In the genomic region with DNA sequence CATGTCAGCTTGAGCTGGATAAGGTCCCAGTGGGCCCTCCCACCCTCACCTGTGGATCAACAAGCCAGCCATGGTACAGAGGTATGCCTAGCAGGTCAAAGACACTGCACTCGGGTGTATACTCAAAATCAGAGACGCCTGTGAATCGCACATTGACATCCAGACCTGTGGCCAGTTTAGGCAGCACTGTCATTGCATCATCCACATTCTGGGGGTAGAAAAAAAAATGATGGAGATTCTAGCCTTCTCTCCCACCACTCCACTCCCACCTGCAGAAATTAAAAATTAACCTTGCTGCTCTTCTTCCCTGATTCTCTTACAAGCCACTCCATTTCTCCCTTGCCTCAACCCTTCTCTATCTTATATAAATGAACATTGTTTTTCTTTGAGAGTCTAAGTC, we compare ENCODE assay signal across 20 cellular contexts. TPM values are rescaled to one million over a fixed set of nuclear protein-coding genes. Genes with fewer than 3 reads are reported as not detected.
DNase-seq lines count a peak whose midpoint lies in the region; ATAC-seq, FAIRE-seq and TF ChIP-seq lines count a peak whose summit lies in the region.
"Had no signal": no experiment of that assay in that cellular context is flagged by ENCODE, and none has a peak within 500 bp of the region (broad histone marks: within the 10 kb centered on the region; RNA-seq: fewer than 3 reads in every experiment).

No MANE protein-coding gene starts in this region.

- peaks cover 42% of the 10 kb centered on the region for H3K36me3 Mint-ChIP-seq in activated CD4-positive, alpha-beta T cell treated with anti-CD3 and anti-CD28 coated beads, Interleukin-2, amount 10 ng/mL, durations not matched to agents 7 days and 5 days (ENCODE audit: low read depth)
- H3K36me3 Mint-ChIP-seq in activated CD4-positive, alpha-beta T cell treated with anti-CD3 and anti-CD28 coated beads, Interleukin-2, amount 10 ng/mL, durations not matched to agents 24 days and 14 days (ENCODE audit: low read depth) = peaks cover 31% of the 10 kb centered on the region
- H3K36me3 Mint-ChIP-seq in stimulated activated naive CD8-positive, alpha-beta T cell treated with anti-CD3 and anti-CD28 coated beads, Interleukin-15, Interleukin-2, amounts not matched to agents 100 ng/mL and 50 ng/mL, for 24 hours (ENCODE audit: low read depth) = peaks cover 13% of the 10 kb centered on the region

- 56% methylated on average over 3 of the region's 3 CpGs for WGBS in K562 (ENCODE audit: insufficient coverage, low coverage, missing lambda C conversion rate)
- 97 to 98% methylated on average over 3 of the region's 3 CpGs for WGBS in thyroid gland, 2 donors

- no peak for ATAC-seq in stimulated activated naive CD8-positive, alpha-beta T cell treated with anti-CD3 and anti-CD28 coated beads, Interleukin-15, amount 100 ng/mL, for 72 hours
- ATAC-seq in K562 (peak; percentile 22), GM21526 (IDR thresholded peaks at IDR 0.05; ENCODE audit: low FRiP score, unreplicated experiment) (no peak)
- ATAC-seq: GM12878 had no signal

- TF ChIP-seq CTCF in K562 (IDR thresholded peaks at IDR 0.05 in 2 of 3, conservative IDR thresholded peaks at IDR 0.05 in 1 of 3; ENCODE audit: insufficient read depth in 2 of 3, low read depth in 1 of 3, low read length in 3 of 3) (no peak), thyroid gland (IDR thresholded peaks at IDR 0.05) (no peak)

- peaks cover 3% of the 10 kb centered on the region; the same call in 1 of the 3 replicates for H3K79me2 ChIP-seq in K562 (ENCODE audit: control insufficient read depth, insufficient read depth, low read length)

- H3K9me3 ChIP-seq in K562 (replicated peaks; ENCODE audit: control insufficient read depth, insufficient read depth, low read depth, low read length) (no peaks in the 10 kb centered on the region), thyroid gland (no peaks in the 10 kb centered on the region)

- CTCF ChIA-PET in activated CD4-positive, alpha-beta T cell treated with anti-CD3 and anti-CD28 coated beads, Interleukin-2, amount 10 ng/mL, durations not matched to agents 7 days and 5 days (lab: Charles Lee) = interaction anchor here (2.1 kb wide), 1 partner anchor 19 kb away, joined by 15 read pairs; the partner anchor contains the start of gene ANXA9
- CTCF ChIA-PET in K562 (lab: Yijun Ruan, JAX; ENCODE audit: low intra/inter-chr PET ratio) = no interaction called here

- H3K27ac ChIP-seq in K562 (ENCODE audit: extremely low read depth, low read depth, low read length) = peak overlapping the region; percentile 7; the same call in 1 of the 3 replicates
- peak overlapping the region in 2 of 3 donors; percentile 5 to 43 for H3K27ac ChIP-seq in thyroid gland

- POLR2A ChIA-PET in activated CD4-positive, alpha-beta T cell treated with anti-CD3 and anti-CD28 coated beads, Interleukin-2, amount 10 ng/mL, durations not matched to agents 7 days and 5 days (lab: Charles Lee) = no interaction called here
- POLR2A ChIA-PET in K562 (lab: Yijun Ruan, JAX) = interaction anchor here (0.8 to 1.5 kb wide), 2 partner anchors 15 to 19 kb away, joined by 3 to 5 read pairs; partner anchors contain the start of gene ANXA9

- H3K4me3 Mint-ChIP-seq in activated CD4-positive, alpha-beta T cell treated with anti-CD3 and anti-CD28 coated beads, Interleukin-2, amount 10 ng/mL, durations not matched to agents 7 days and 5 days = no peak overlapping the region
- H3K4me3 Mint-ChIP-seq in activated CD4-positive, alpha-beta T cell treated with anti-CD3 and anti-CD28 coated beads, Interleukin-2, amount 10 ng/mL, durations not matched to agents 24 days and 14 days = no peak overlapping the region
- no peak overlapping the region for H3K4me3 Mint-ChIP-seq in stimulated activated naive CD8-positive, alpha-beta T cell treated with anti-CD3 and anti-CD28 coated beads, Interleukin-15, Interleukin-2, amounts not matched to agents 100 ng/mL and 50 ng/mL, for 24 hours
- no peak overlapping the region for H3K4me3 Mint-ChIP-seq in stimulated activated naive CD8-positive, alpha-beta T cell treated with anti-CD3 and anti-CD28 coated beads, Interleukin-15, amount 100 ng/mL, for 72 hours

- H3K36me3 ChIP-seq in K562 (ENCODE audit: control insufficient read depth, insufficient read depth, low read length) (peaks cover 10% of the 10 kb centered on the region; the same call in 2 of the 3 replicates), thyroid gland (peaks cover 29 to 40% of the 10 kb centered on the region in 2 donors)

- H3K27ac Mint-ChIP-seq in activated CD4-positive, alpha-beta T cell treated with anti-CD3 and anti-CD28 coated beads, Interleukin-2, amount 10 ng/mL, durations not matched to agents 7 days and 5 days = peak overlapping the region; percentile 25
- no peak overlapping the region for H3K27ac Mint-ChIP-seq in activated CD4-positive, alpha-beta T cell treated with anti-CD3 and anti-CD28 coated beads, Interleukin-2, amount 10 ng/mL, durations not matched to agents 24 days and 14 days
- H3K27ac Mint-ChIP-seq in stimulated activated naive CD8-positive, alpha-beta T cell treated with anti-CD3 and anti-CD28 coated beads, Interleukin-15, Interleukin-2, amounts not matched to agents 100 ng/mL and 50 ng/mL, for 24 hours = peak overlapping the region; percentile 2
- peak overlapping the region in 1 of 2 donors; percentile 75 for H3K27ac Mint-ChIP-seq in stimulated activated naive CD8-positive, alpha-beta T cell treated with anti-CD3 and anti-CD28 coated beads, Interleukin-15, amount 100 ng/mL, for 72 hours

- H2AFZ ChIP-seq in K562 (ENCODE audit: low read depth, low read length) = 0 out of 2 replicates have a peak overlapping the region, but pooled peaks have one; percentile 11

- intact Hi-C loops in activated CD4-positive, alpha-beta T cell treated with anti-CD3 and anti-CD28 coated beads, Interleukin-2, amount 10 ng/mL, durations not matched to agents 24 days and 14 days (cut with micrococcal nuclease) = loop anchor here (10.0 kb wide), 1 partner anchor 516 kb away; the partner anchor contains the start of gene TARS2
- intact Hi-C loops in K562 (cut with micrococcal nuclease) (no loop called here), thyroid gland (cut with DNase I) (no loop called here)

- in situ Hi-C loops in K562 (cut with MboI) = no loop called here

- H3K9ac ChIP-seq in K562 (ENCODE audit: insufficient read depth in 1 of 2, low read depth in 2 of 2, low read length in 2 of 2) = peak overlapping the region in 1 of 2 experiments; percentile 67; a peak in 1 of 4 replicates

- H3K27me3 ChIP-seq in K562 (ENCODE audit: control insufficient read depth in 2 of 2, insufficient read depth in 2 of 2, low read length in 2 of 2) (no peaks in the 10 kb centered on the region), thyroid gland (no peaks in the 10 kb centered on the region)

- no peaks in the 10 kb centered on the region for H3K27me3 Mint-ChIP-seq in activated CD4-positive, alpha-beta T cell treated with anti-CD3 and anti-CD28 coated beads, Interleukin-2, amount 10 ng/mL, durations not matched to agents 7 days and 5 days
- H3K27me3 Mint-ChIP-seq in activated CD4-positive, alpha-beta T cell treated with anti-CD3 and anti-CD28 coated beads, Interleukin-2, amount 10 ng/mL, durations not matched to agents 24 days and 14 days = no peaks in the 10 kb centered on the region
- no peaks in the 10 kb centered on the region for H3K27me3 Mint-ChIP-seq in stimulated activated naive CD8-positive, alpha-beta T cell treated with anti-CD3 and anti-CD28 coated beads, Interleukin-15, Interleukin-2, amounts not matched to agents 100 ng/mL and 50 ng/mL, for 24 hours
- H3K27me3 Mint-ChIP-seq in stimulated activated naive CD8-positive, alpha-beta T cell treated with anti-CD3 and anti-CD28 coated beads, Interleukin-15, amount 100 ng/mL, for 72 hours = no peaks in the 10 kb centered on the region

- no peak for DNase-seq in activated CD4-positive, alpha-beta T cell treated with anti-CD3 and anti-CD28 coated beads, Interleukin-2, amount 10 ng/mL, durations not matched to agents 7 days and 5 days
- DNase-seq in activated CD4-positive, alpha-beta T cell treated with anti-CD3 and anti-CD28 coated beads, Interleukin-2, amount 10 ng/mL, durations not matched to agents 24 days and 14 days = no peak
- no peak for DNase-seq in stimulated activated naive CD8-positive, alpha-beta T cell treated with anti-CD3 and anti-CD28 coated beads, Interleukin-15, amount 100 ng/mL, for 72 hours
- no peak for DNase-seq in K562 (ENCODE audit: extremely low read depth in 1 of 4, low spot score in 3 of 4)
- no peak for DNase-seq in thyroid gland
- DNase-seq in HuH-7 (ENCODE audit: low spot score) = no peak
- DNase-seq: GDM1, Kasumi-1, MM.1S, NCI-H1105, NCI-H1694, NCI-H2107, NCI-H226, RPMI8226, SIG-M5 had no signal

- TF ChIP-seq RAD21 in K562 (CRISPR knock-in tag; conservative IDR thresholded peaks at IDR 0.05 in 1 of 2, IDR thresholded peaks at IDR 0.05 in 1 of 2) = no peak

- FAIRE-seq in K562 (lab: Jason Lieb, UNC) = no peak
- FAIRE-seq: GM12878, GM18507, H54 had no signal

- no peak for TF ChIP-seq EP300 in K562 (IDR thresholded peaks at IDR 0.05; ENCODE audit: low read length)

- peaks cover 46 to 49% of the 10 kb centered on the region in 2 experiments for H3K4me1 ChIP-seq in K562 (replicated peaks in 1 of 2; ENCODE audit: control insufficient read depth in 2 of 2, insufficient read depth in 2 of 2, low read length in 2 of 2)
- peaks cover 31 to 46% of the 10 kb centered on the region in 2 donors for H3K4me1 ChIP-seq in thyroid gland

- no peaks in the 10 kb centered on the region for H4K20me1 ChIP-seq in K562 (replicated peaks; ENCODE audit: control insufficient read depth, insufficient read depth, low read length)

- no TSS peak for BruUV-seq in K562 (replicated peaks; lab: Mats Ljungman, UMichigan)

- H3K4me3 ChIP-seq in K562 = no peak overlapping the region
- H3K4me3 ChIP-seq in thyroid gland (replicated peaks in 1 of 3) = no peak overlapping the region
- H3K4me3 ChIP-seq: GM12878 had no signal

- H3K9me3 Mint-ChIP-seq in activated CD4-positive, alpha-beta T cell treated with anti-CD3 and anti-CD28 coated beads, Interleukin-2, amount 10 ng/mL, durations not matched to agents 7 days and 5 days = no peaks in the 10 kb centered on the region
- H3K9me3 Mint-ChIP-seq in activated CD4-positive, alpha-beta T cell treated with anti-CD3 and anti-CD28 coated beads, Interleukin-2, amount 10 ng/mL, durations not matched to agents 24 days and 14 days = no peaks in the 10 kb centered on the region
- H3K9me3 Mint-ChIP-seq in stimulated activated naive CD8-positive, alpha-beta T cell treated with anti-CD3 and anti-CD28 coated beads, Interleukin-15, Interleukin-2, amounts not matched to agents 100 ng/mL and 50 ng/mL, for 24 hours = no peaks in the 10 kb centered on the region
- H3K9me3 Mint-ChIP-seq in stimulated activated naive CD8-positive, alpha-beta T cell treated with anti-CD3 and anti-CD28 coated beads, Interleukin-15, amount 100 ng/mL, for 72 hours = no peaks in the 10 kb centered on the region

- TF ChIP-seq POLR2A in K562 (conservative IDR thresholded peaks at IDR 0.05) = no peak
- no peak for TF ChIP-seq POLR2A in thyroid gland (IDR thresholded peaks at IDR 0.05)

- peaks cover 59% of the 10 kb centered on the region for H3K4me1 Mint-ChIP-seq in activated CD4-positive, alpha-beta T cell treated with anti-CD3 and anti-CD28 coated beads, Interleukin-2, amount 10 ng/mL, durations not matched to agents 7 days and 5 days
- peaks cover 44% of the 10 kb centered on the region for H3K4me1 Mint-ChIP-seq in activated CD4-positive, alpha-beta T cell treated with anti-CD3 and anti-CD28 coated beads, Interleukin-2, amount 10 ng/mL, durations not matched to agents 24 days and 14 days
- H3K4me1 Mint-ChIP-seq in stimulated activated naive CD8-positive, alpha-beta T cell treated with anti-CD3 and anti-CD28 coated beads, Interleukin-15, Interleukin-2, amounts not matched to agents 100 ng/mL and 50 ng/mL, for 24 hours (ENCODE audit: low read depth) = peaks cover 57% of the 10 kb centered on the region
- peaks cover 69% of the 10 kb centered on the region for H3K4me1 Mint-ChIP-seq in stimulated activated naive CD8-positive, alpha-beta T cell treated with anti-CD3 and anti-CD28 coated beads, Interleukin-15, amount 100 ng/mL, for 72 hours

- H3K4me2 ChIP-seq in K562 (ENCODE audit: insufficient read depth, low read length) = no peak overlapping the region

- H3K9me1 ChIP-seq in K562 (ENCODE audit: control insufficient read depth, insufficient read depth, low read length) = no peaks in the 10 kb centered on the region

RNA-seq across cellular contexts. Expression of gene MINDY1, which starts 6.3 kb away (rescaled TPM):
- 10 to 100 TPM; 23.9 to 24.3 TPM for total RNA-seq in activated CD4-positive, alpha-beta T cell treated with anti-CD3 and anti-CD28 coated beads, Interleukin-2, amount 10 ng/mL, durations not matched to agents 7 days and 5 days
- total RNA-seq in activated CD4-positive, alpha-beta T cell treated with anti-CD3 and anti-CD28 coated beads, Interleukin-2, amount 10 ng/mL, durations not matched to agents 24 days and 14 days = 11.5 and 12.5 TPM in 2 replicates
- 16.9 and 36.3 TPM in 2 replicates for total RNA-seq in K562 (2011; cell fraction: chromatin; rRNA removed; ENCODE audit: low replicate concordance)
- total RNA-seq in K562 (2011; cell fraction: nucleolus; rRNA removed) = 15.0 and 17.3 TPM in 2 replicates
- 15.4 and 19.2 TPM in 2 replicates for total RNA-seq in K562 (2011; cell fraction: nucleoplasm; rRNA removed)
- total RNA-seq in K562 (2014; rRNA removed) (6.0 and 8.2 TPM in 2 replicates), K562 (2014; rRNA removed; fragmentation: Illumina TruSeq; extraction: Trizol) (5.6 TPM in 2 replicates), K562 (2015; rRNA removed; fragmentation: Illumina TruSeq; extraction: Trizol) (5.9 and 6.7 TPM in 2 replicates), K562 (2021) (8.6 and 9.8 TPM in 2 replicates), thyroid gland (100 to 1,000 TPM in 1 of 4 donors, 10 to 100 TPM in 3; 50.9 to 103 (median 90.4) TPM)
- polyA plus RNA-seq in K562 (2011; rRNA removed) (4.3 and 5.4 TPM in 2 replicates), K562 (2014; fragmentation: Illumina TruSeq; extraction: Trizol) (9.1 and 11.0 TPM in 2 replicates), K562 (2014; fragmentation: Nextera tagmentation; extraction: Ambion mirVana) (1 to 10 TPM in 1 of 2 experiments, under 1 TPM in 1; 0.49 to 1.4 TPM), K562 (2014; rRNA removed) (6.0 and 6.1 TPM in 2 replicates)
- polyA plus RNA-seq in K562 (2011; cell fraction: cytosol; rRNA removed) = 5.1 and 6.6 TPM in 2 replicates
- 12.9 and 19.3 TPM in 2 replicates for polyA plus RNA-seq in K562 (2011; cell fraction: nucleus; rRNA removed)
- polyA plus RNA-seq in K562 (2012) = 7.4 and 12.9 TPM in 2 replicates
- polyA minus RNA-seq in K562 (2011; rRNA and poly(A)+ RNA removed) = 5.2 and 7.1 TPM in 2 replicates
- 6.5 and 7.9 TPM in 2 replicates for polyA minus RNA-seq in K562 (2011; cell fraction: cytosol; rRNA and poly(A)+ RNA removed)
- 4.6 and 4.8 TPM in 2 replicates for polyA minus RNA-seq in K562 (2011; cell fraction: nucleus; rRNA and poly(A)+ RNA removed)

RNA-seq across cellular contexts. Expression of gene PRUNE1, which starts 7.8 kb away (rescaled TPM):
- total RNA-seq in activated CD4-positive, alpha-beta T cell treated with anti-CD3 and anti-CD28 coated beads, Interleukin-2, amount 10 ng/mL, durations not matched to agents 7 days and 5 days = 10 to 100 TPM; 18.8 to 19.1 TPM
- total RNA-seq in activated CD4-positive, alpha-beta T cell treated with anti-CD3 and anti-CD28 coated beads, Interleukin-2, amount 10 ng/mL, durations not matched to agents 24 days and 14 days = 13.3 and 15.2 TPM in 2 replicates
- total RNA-seq in K562 (2011; cell fraction: chromatin; rRNA removed; ENCODE audit: low replicate concordance) = 30.9 and 35.7 TPM in 2 replicates
- total RNA-seq in K562 (2011; cell fraction: nucleolus; rRNA removed) = 17.5 and 18.4 TPM in 2 replicates
- total RNA-seq in K562 (2011; cell fraction: nucleoplasm; rRNA removed) = 26.4 and 27.8 TPM in 2 replicates
- total RNA-seq in K562 (2014; rRNA removed) = 20.8 and 24.8 TPM in 2 replicates
- total RNA-seq in K562 (2014; rRNA removed; fragmentation: Illumina TruSeq; extraction: Trizol) = 23.1 and 25.4 TPM in 2 replicates
- 23.2 and 25.4 TPM in 2 replicates for total RNA-seq in K562 (2015; rRNA removed; fragmentation: Illumina TruSeq; extraction: Trizol)
- total RNA-seq in K562 (2021) = 26.2 and 26.6 TPM in 2 replicates
- polyA plus RNA-seq in K562 (2011; rRNA removed) = 48.3 and 49.9 TPM in 2 replicates
- polyA plus RNA-seq in K562 (2011; cell fraction: cytosol; rRNA removed) = 44.2 and 59.4 TPM in 2 replicates
- polyA plus RNA-seq in K562 (2011; cell fraction: nucleus; rRNA removed) = 25.7 and 33.3 TPM in 2 replicates
- polyA plus RNA-seq in K562 (2012) = 20.7 and 32.8 TPM in 2 replicates
- 33.7 and 43.4 TPM in 2 replicates for polyA plus RNA-seq in K562 (2014; fragmentation: Illumina TruSeq; extraction: Trizol)
- 10 to 100 TPM; 16.7 to 27.7 TPM for polyA plus RNA-seq in K562 (2014; fragmentation: Nextera tagmentation; extraction: Ambion mirVana)
- polyA plus RNA-seq in K562 (2014; rRNA removed) = 26.2 and 26.7 TPM in 2 replicates
- 46.5 and 49.2 TPM in 2 replicates for polyA minus RNA-seq in K562 (2011; rRNA and poly(A)+ RNA removed)
- 21.6 and 22.0 TPM in 2 replicates for polyA minus RNA-seq in K562 (2011; cell fraction: cytosol; rRNA and poly(A)+ RNA removed)
- 7.1 and 15.2 TPM in 2 replicates for polyA minus RNA-seq in K562 (2011; cell fraction: nucleus; rRNA and poly(A)+ RNA removed)
- total RNA-seq in thyroid gland = 10 to 100 TPM; 66.0 to 79.0 (median 76.3) TPM

RNA-seq across cellular contexts. Expression of gene ANXA9, which starts 18.3 kb away (rescaled TPM):
- under 1 TPM in 1 of 2 experiments, not detected in 1; 0.10 TPM for total RNA-seq in activated CD4-positive, alpha-beta T cell treated with anti-CD3 and anti-CD28 coated beads, Interleukin-2, amount 10 ng/mL, durations not matched to agents 7 days and 5 days
- 0.12 TPM in 1 of 2 replicates, not detected in the other for total RNA-seq in activated CD4-positive, alpha-beta T cell treated with anti-CD3 and anti-CD28 coated beads, Interleukin-2, amount 10 ng/mL, durations not matched to agents 24 days and 14 days
- total RNA-seq in K562 (2011; cell fraction: chromatin; rRNA removed; ENCODE audit: low replicate concordance) = 1.5 and 3.7 TPM in 2 replicates
- 1.6 and 1.7 TPM in 2 replicates for total RNA-seq in K562 (2011; cell fraction: nucleolus; rRNA removed)
- 1.1 and 1.2 TPM in 2 replicates for total RNA-seq in K562 (2011; cell fraction: nucleoplasm; rRNA removed)
- total RNA-seq in K562 (2014; rRNA removed) (0.36 and 0.49 TPM in 2 replicates), K562 (2014; rRNA removed; fragmentation: Illumina TruSeq; extraction: Trizol) (0.48 and 0.58 TPM in 2 replicates), K562 (2015; rRNA removed; fragmentation: Illumina TruSeq; extraction: Trizol) (0.87 and 1.1 TPM in 2 replicates), K562 (2021) (0.55 and 0.96 TPM in 2 replicates), thyroid gland (10 to 100 TPM in 2 of 4 donors, 1 to 10 TPM in 2; 5.8 to 14.9 (median 10.0) TPM)
- polyA plus RNA-seq in K562 (2011; rRNA removed) (0.88 and 1.6 TPM in 2 replicates), K562 (2014; fragmentation: Illumina TruSeq; extraction: Trizol) (0.79 and 1.1 TPM in 2 replicates), K562 (2014; fragmentation: Nextera tagmentation; extraction: Ambion mirVana) (under 1 TPM; 0.24 to 0.57 TPM), K562 (2014; rRNA removed) (0.56 and 1.2 TPM in 2 replicates)
- 1.3 and 3.2 TPM in 2 replicates for polyA plus RNA-seq in K562 (2011; cell fraction: cytosol; rRNA removed)
- polyA plus RNA-seq in K562 (2011; cell fraction: nucleus; rRNA removed) = 1.7 and 2.9 TPM in 2 replicates
- 2.6 and 3.4 TPM in 2 replicates for polyA plus RNA-seq in K562 (2012)
- polyA minus RNA-seq in K562 (2011; rRNA and poly(A)+ RNA removed) = 0.99 and 1.5 TPM in 2 replicates
- polyA minus RNA-seq in K562 (2011; cell fraction: cytosol; rRNA and poly(A)+ RNA removed) = 1.2 TPM in 1 of 2 replicates, not detected in the other
- polyA minus RNA-seq in K562 (2011; cell fraction: nucleus; rRNA and poly(A)+ RNA removed) = 1.2 and 1.3 TPM in 2 replicates
- total RNA-seq: GM12878 had no signal

RNA-seq across cellular contexts. Expression of gene CERS2, which starts 25.8 kb away (rescaled TPM):
- 100 to 1,000 TPM; 173 to 192 TPM for total RNA-seq in activated CD4-positive, alpha-beta T cell treated with anti-CD3 and anti-CD28 coated beads, Interleukin-2, amount 10 ng/mL, durations not matched to agents 7 days and 5 days
- total RNA-seq in activated CD4-positive, alpha-beta T cell treated with anti-CD3 and anti-CD28 coated beads, Interleukin-2, amount 10 ng/mL, durations not matched to agents 24 days and 14 days = 195 TPM in 2 replicates
- 248 and 437 TPM in 2 replicates for total RNA-seq in K562 (2011; cell fraction: chromatin; rRNA removed; ENCODE audit: low replicate concordance)
- total RNA-seq in K562 (2011; cell fraction: nucleolus; rRNA removed) = 367 and 410 TPM in 2 replicates
- 413 and 472 TPM in 2 replicates for total RNA-seq in K562 (2011; cell fraction: nucleoplasm; rRNA removed)
- total RNA-seq in K562 (2014; rRNA removed) = 103 and 124 TPM in 2 replicates
- total RNA-seq in K562 (2014; rRNA removed; fragmentation: Illumina TruSeq; extraction: Trizol) = 147 and 163 TPM in 2 replicates
- 127 and 129 TPM in 2 replicates for total RNA-seq in K562 (2015; rRNA removed; fragmentation: Illumina TruSeq; extraction: Trizol)
- 233 and 235 TPM in 2 replicates for total RNA-seq in K562 (2021)
- 170 and 234 TPM in 2 replicates for polyA plus RNA-seq in K562 (2011; rRNA removed)
- polyA plus RNA-seq in K562 (2011; cell fraction: cytosol; rRNA removed) = 171 and 248 TPM in 2 replicates
- 320 and 498 TPM in 2 replicates for polyA plus RNA-seq in K562 (2011; cell fraction: nucleus; rRNA removed)
- polyA plus RNA-seq in K562 (2012) = 121 and 218 TPM in 2 replicates
- polyA plus RNA-seq in K562 (2014; fragmentation: Illumina TruSeq; extraction: Trizol) = 272 and 295 TPM in 2 replicates
- 10 to 100 TPM; 23.4 to 30.0 TPM for polyA plus RNA-seq in K562 (2014; fragmentation: Nextera tagmentation; extraction: Ambion mirVana)
- polyA plus RNA-seq in K562 (2014; rRNA removed) = 132 and 136 TPM in 2 replicates
- 208 and 219 TPM in 2 replicates for polyA minus RNA-seq in K562 (2011; rRNA and poly(A)+ RNA removed)
- 96.4 and 123 TPM in 2 replicates for polyA minus RNA-seq in K562 (2011; cell fraction: cytosol; rRNA and poly(A)+ RNA removed)
- 53.7 and 99.9 TPM in 2 replicates for polyA minus RNA-seq in K562 (2011; cell fraction: nucleus; rRNA and poly(A)+ RNA removed)
- total RNA-seq in thyroid gland = 100 to 1,000 TPM; 158 to 183 (median 171) TPM

RNA-seq across cellular contexts. Expression of gene BNIPL, which starts 36.0 kb away (rescaled TPM):
- total RNA-seq in activated CD4-positive, alpha-beta T cell treated with anti-CD3 and anti-CD28 coated beads, Interleukin-2, amount 10 ng/mL, durations not matched to agents 7 days and 5 days = 1 to 10 TPM in 1 of 2 experiments, under 1 TPM in 1; 0.99 to 1.5 TPM
- total RNA-seq in activated CD4-positive, alpha-beta T cell treated with anti-CD3 and anti-CD28 coated beads, Interleukin-2, amount 10 ng/mL, durations not matched to agents 24 days and 14 days = 0.85 and 1.8 TPM in 2 replicates
- total RNA-seq in K562 (2011; cell fraction: chromatin; rRNA removed; ENCODE audit: low replicate concordance) = 9.9 and 10.6 TPM in 2 replicates
- 5.3 TPM in 2 replicates for total RNA-seq in K562 (2011; cell fraction: nucleolus; rRNA removed)
- 6.0 and 10.8 TPM in 2 replicates for total RNA-seq in K562 (2011; cell fraction: nucleoplasm; rRNA removed)
- 0.49 and 0.68 TPM in 2 replicates for total RNA-seq in K562 (2014; rRNA removed)
- 0.55 and 0.67 TPM in 2 replicates for total RNA-seq in K562 (2014; rRNA removed; fragmentation: Illumina TruSeq; extraction: Trizol)
- 0.54 and 0.90 TPM in 2 replicates for total RNA-seq in K562 (2015; rRNA removed; fragmentation: Illumina TruSeq; extraction: Trizol)
- 0.47 and 0.84 TPM in 2 replicates for total RNA-seq in K562 (2021)
- polyA plus RNA-seq in K562 (2011; rRNA removed) = 1.3 and 2.5 TPM in 2 replicates
- 0.37 and 2.3 TPM in 2 replicates for polyA plus RNA-seq in K562 (2011; cell fraction: cytosol; rRNA removed)
- 5.6 and 8.6 TPM in 2 replicates for polyA plus RNA-seq in K562 (2011; cell fraction: nucleus; rRNA removed)
- polyA plus RNA-seq in K562 (2012) = 0.44 and 1.3 TPM in 2 replicates
- 0.53 and 0.98 TPM in 2 replicates for polyA plus RNA-seq in K562 (2014; fragmentation: Illumina TruSeq; extraction: Trizol)
- polyA plus RNA-seq in K562 (2014; fragmentation: Nextera tagmentation; extraction: Ambion mirVana) = under 1 TPM; 0.08 to 0.31 TPM
- polyA plus RNA-seq in K562 (2014; rRNA removed) = 0.73 and 1.4 TPM in 2 replicates
- polyA minus RNA-seq in K562 (2011; rRNA and poly(A)+ RNA removed) = 1.2 and 1.5 TPM in 2 replicates
- polyA minus RNA-seq in K562 (2011; cell fraction: cytosol; rRNA and poly(A)+ RNA removed) = not detected in 2 replicates
- polyA minus RNA-seq in K562 (2011; cell fraction: nucleus; rRNA and poly(A)+ RNA removed) = 0.54 and 1.6 TPM in 2 replicates
- 10 to 100 TPM in 1 of 4 donors, 1 to 10 TPM in 3; 4.0 to 16.8 (median 5.0) TPM for total RNA-seq in thyroid gland
